In the genomic region with DNA sequence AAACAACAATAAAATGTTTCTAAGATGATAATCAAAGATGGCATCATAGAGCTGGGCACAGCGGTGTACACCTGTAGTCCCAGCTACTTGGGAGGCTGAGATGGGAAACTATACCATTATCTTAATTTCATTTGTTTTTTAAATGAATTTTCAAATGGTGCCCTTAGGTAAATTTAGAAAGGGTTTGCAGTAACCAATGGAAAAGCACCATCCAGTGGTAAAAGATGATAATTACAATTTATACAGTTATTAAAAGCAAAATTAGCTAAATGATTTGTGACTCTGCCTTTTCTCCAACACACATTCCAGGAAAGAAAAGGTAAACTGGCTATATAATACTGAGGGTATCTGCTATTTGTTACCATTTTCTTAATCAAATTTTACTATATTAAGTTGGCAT, we compare ENCODE assay signal across 8 cellular contexts. TPM values are rescaled to one million over a fixed set of nuclear protein-coding genes. Genes with fewer than 3 reads are reported as not detected.
DNase-seq lines count a peak whose midpoint lies in the region; ATAC-seq, FAIRE-seq and TF ChIP-seq lines count a peak whose summit lies in the region.

No MANE protein-coding gene starts in this region.

- DNase-seq in cardiac muscle cell (ENCODE audit: low read depth in 1 of 2, low spot score in 1 of 2) = peak in 1 of 2 donors; percentile 60
- DNase-seq in Right ventricle myocardium inferior (ENCODE audit: missing footprints) = no peak
- peak; percentile 44 for DNase-seq in RKO (ENCODE audit: low spot score)
- peak; percentile 21 for DNase-seq in glomerular visceral epithelial cell (ENCODE audit: extremely low spot score)
- peak; percentile 17 for DNase-seq in urothelium cell line (ENCODE audit: low spot score)
- no peak for DNase-seq in colonic mucosa

- ATAC-seq in Right ventricle myocardium inferior = no peak
- no peak for ATAC-seq in HG03095 (IDR thresholded peaks at IDR 0.05; ENCODE audit: unreplicated experiment)
- ATAC-seq in HG03196 (IDR thresholded peaks at IDR 0.05; ENCODE audit: unreplicated experiment) = no peak

- H3K9me3 ChIP-seq in cardiac muscle cell (ENCODE audit: low read depth) (no peaks in the 10 kb centered on the region), colonic mucosa (no peaks in the 10 kb centered on the region)

- H3K27me3 ChIP-seq in cardiac muscle cell (no peaks in the 10 kb centered on the region), colonic mucosa (no peaks in the 10 kb centered on the region)

- H3K27ac ChIP-seq in cardiac muscle cell (no peak overlapping the region), colonic mucosa (no peak overlapping the region)

- H3K4me3 ChIP-seq in cardiac muscle cell (no peak overlapping the region), colonic mucosa (no peak overlapping the region)

- H3K9ac ChIP-seq in colonic mucosa (ENCODE audit: low read depth in 2 of 2, low read length in 2 of 2) = no peak overlapping the region

- TF ChIP-seq CTCF in cardiac muscle cell (IDR thresholded peaks at IDR 0.05; ENCODE audit: low read depth, low read length) (peak; percentile 34), colonic mucosa (IDR thresholded peaks at IDR 0.05) (no peak)

- no peaks in the 10 kb centered on the region for H3K4me1 ChIP-seq in cardiac muscle cell (ENCODE audit: low read depth)
- no peaks in the 10 kb centered on the region for H3K4me1 ChIP-seq in colonic mucosa

- intact Hi-C loops in Right ventricle myocardium inferior (cut with DNase I) (loop anchor here (10.0 kb wide), 1 partner anchor 743 kb away; no protein-coding TSS in a partner anchor), colonic mucosa (cut with DNase I) (loop anchor here (10.0 kb wide), 1 partner anchor 433 kb away; no protein-coding TSS in a partner anchor)

- no peaks in the 10 kb centered on the region for H3K36me3 ChIP-seq in cardiac muscle cell
- no peaks in the 10 kb centered on the region for H3K36me3 ChIP-seq in colonic mucosa

- no peak for FAIRE-seq in urothelium cell line (lab: Jason Lieb, UNC)

RNA-seq across cellular contexts. Expression of a gene that starts 14.4 kb away (rescaled TPM):
- total RNA-seq in cardiac muscle cell (16.2 and 20.8 TPM in 2 replicates), Right ventricle myocardium inferior (23.6 TPM), colonic mucosa (10 to 100 TPM; 40.7 to 46.2 TPM)
- 9.7 and 13.8 TPM in 2 replicates for polyA plus RNA-seq in cardiac muscle cell

Comparison
In these comparisons a context has a peak if more than half of its experiments do, and no peak if none do; other contexts are left out.
1. DNase-seq: peak in RKO (single experiment), glomerular visceral epithelial cell (single experiment) and urothelium cell line (single experiment); none in Right ventricle myocardium inferior (single experiment) and colonic mucosa (single experiment).